Comparison of ENCODE assay signal across 23 cellular contexts in the genomic region with DNA sequence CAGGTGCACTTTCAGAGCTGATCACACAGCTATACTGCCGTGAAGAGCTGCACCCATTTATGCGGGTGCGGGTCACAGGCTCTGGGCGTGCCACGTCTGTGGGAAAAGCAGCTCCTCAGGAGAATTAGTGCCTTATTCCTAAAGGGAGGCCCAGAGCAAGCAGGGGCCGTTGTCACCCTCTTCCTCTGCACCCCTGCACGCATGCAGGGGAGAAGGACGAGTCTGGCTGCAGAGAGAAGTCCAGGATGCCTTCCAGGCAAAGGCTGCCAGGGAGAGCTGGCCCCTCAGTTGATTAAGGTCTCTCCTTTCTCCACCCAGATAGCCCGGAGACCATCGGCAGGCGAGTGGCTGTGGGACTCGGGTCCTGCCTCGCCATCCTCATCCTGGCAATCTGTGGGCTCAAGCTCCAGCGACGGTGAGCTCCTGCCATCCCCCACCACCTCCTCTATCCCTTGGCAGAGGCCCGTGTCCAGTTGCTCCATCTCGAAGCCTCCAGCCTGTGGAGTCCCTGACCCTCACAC. TPM values are rescaled to one million over a fixed set of nuclear protein-coding genes. Genes with fewer than 3 reads are reported as not detected.
DNase-seq lines count a peak whose midpoint lies in the region; ATAC-seq, FAIRE-seq and TF ChIP-seq lines count a peak whose summit lies in the region.
"Had no signal": no experiment of that assay in that cellular context is flagged by ENCODE, and none has a peak within 500 bp of the region (broad histone marks: within the 10 kb centered on the region; RNA-seq: fewer than 3 reads in every experiment).

No MANE protein-coding gene starts in this region.

- no peaks in the 10 kb centered on the region for H3K36me3 ChIP-seq in Peyer's patch
- H3K36me3 ChIP-seq: ascending aorta, colonic mucosa, vagina had no signal

- ATAC-seq in omental fat pad (ENCODE audit: low FRiP score): no peak
- ATAC-seq in GM21737 (IDR thresholded peaks at IDR 0.05; ENCODE audit: unreplicated experiment): no peak
- ATAC-seq in GM19467 (IDR thresholded peaks at IDR 0.05; ENCODE audit: unreplicated experiment): no peak
- ATAC-seq: activated CD8-positive, alpha-beta T cell treated with anti-CD3 and anti-CD28 coated beads, Interleukin-2, amount 10 ng/mL, durations not matched to agents 7 days and 5 days had no signal

- TF ChIP-seq CTCF in Peyer's patch (IDR thresholded peaks at IDR 0.05) (no peak), omental fat pad (IDR thresholded peaks at IDR 0.05) (no peak)

- FAIRE-seq in GM12891 (lab: Jason Lieb, UNC): no peak
- FAIRE-seq: HTR-8/SVneo, small intestine, TTC549 had no signal

- no peak for DNase-seq in GM12891 (ENCODE audit: insufficient read length, low spot score)
- peak in 2 of 3 donors; percentile 9 to 38 for DNase-seq in Peyer's patch
- DNase-seq in omental fat pad (ENCODE audit: low spot score): peak; percentile 5
- no peak for DNase-seq in effector CD8-positive, alpha-beta T cell (lab: John Stamatoyannopoulos, UW)
- DNase-seq: activated CD8-positive, alpha-beta T cell treated with anti-CD3 and anti-CD28 coated beads, Interleukin-2, amount 10 ng/mL, durations not matched to agents 7 days and 5 days; activated gamma-delta T cell treated with Interleukin-2 at 50 U/mL for 16 hours; colonic mucosa; GOT3; midbrain; NCI-H187 treated with DMSO at 0.1 percent for 48 hours; NCI-H510A treated with DMSO at 0.1 percent for 48 hours; occipital lobe; OCI-M1; small intestine; stimulated activated naive CD4-positive, alpha-beta T cell treated with Interleukin-2 at 50 U/mL for 16 hours had no signal

- TF ChIP-seq POLR2A in GM12891 (IDR thresholded peaks at IDR 0.05; ENCODE audit: low read depth, low read length): 0 out of 2 replicates have a peak, but pooled peaks have one; percentile 9
- TF ChIP-seq POLR2A in Peyer's patch (IDR thresholded peaks at IDR 0.05): no peak

- H3K27me3 ChIP-seq in Peyer's patch: no peaks in the 10 kb centered on the region
- H3K27me3 ChIP-seq: ascending aorta, colonic mucosa, vagina had no signal

- peaks cover 0 to 27% (median 9%) of the 10 kb centered on the region in 4 donors for H3K4me1 ChIP-seq in Peyer's patch
- H3K4me1 ChIP-seq: ascending aorta, colonic mucosa, vagina had no signal

- no peaks in the 10 kb centered on the region for H3K9me3 ChIP-seq in Peyer's patch
- H3K9me3 ChIP-seq: ascending aorta, colonic mucosa, vagina had no signal

- H3K4me3 ChIP-seq in Peyer's patch: no peak overlapping the region
- H3K4me3 ChIP-seq: ascending aorta, colonic mucosa, vagina had no signal

- H3K27ac ChIP-seq in Peyer's patch: no peak overlapping the region
- H3K27ac ChIP-seq: ascending aorta, colonic mucosa, vagina had no signal

TF ChIP-seq in GM12891, 5 proteins besides CTCF, POLR2A, EP300 and RAD21:
- TF ChIP-seq POU2F2 (IDR thresholded peaks at IDR 0.05; ENCODE audit: low read depth, low read length) (no peak), PAX5 (IDR thresholded peaks at IDR 0.05; ENCODE audit: insufficient read depth, low read length, severe bottlenecking) (no peak), SPI1 (IDR thresholded peaks at IDR 0.05; ENCODE audit: low read depth, low read length) (no peak), POLR2AphosphoS5 (IDR thresholded peaks at IDR 0.05; ENCODE audit: low read depth, low read length) (peak; percentile 67), TAF1 (IDR thresholded peaks at IDR 0.05; ENCODE audit: low read depth, low read length) (no peak)

RNA-seq across cellular contexts. Expression of a gene that starts 3.1 kb away (rescaled TPM):
- polyA plus RNA-seq in GM12891 (2012; ENCODE audit: low read depth, missing spikeins): 2.2 TPM
- total RNA-seq in Peyer's patch (1 to 10 TPM in 1 of 4 donors, under 1 TPM in 1, not detected in 2; 0.66 to 1.6 TPM), omental fat pad (not detected)
- total RNA-seq: activated CD8-positive, alpha-beta T cell treated with anti-CD3 and anti-CD28 coated beads, Interleukin-2, amount 10 ng/mL, durations not matched to agents 7 days and 5 days; ascending aorta; colonic mucosa; M059J; occipital lobe; vagina had no signal

RNA-seq across cellular contexts. Expression of a gene that starts 13.7 kb away (rescaled TPM):
- polyA plus RNA-seq in GM12891 (2012; ENCODE audit: low read depth, missing spikeins): 0.18 TPM
- total RNA-seq in Peyer's patch (1 to 10 TPM in 1 of 4 donors, not detected in 3; 1.1 TPM), omental fat pad (1 to 10 TPM in 3 of 4 donors, under 1 TPM in 1; 0.95 to 5.5 (median 2.2) TPM)
- total RNA-seq: activated CD8-positive, alpha-beta T cell treated with anti-CD3 and anti-CD28 coated beads, Interleukin-2, amount 10 ng/mL, durations not matched to agents 7 days and 5 days; ascending aorta; epithelial cell of proximal tubule; M059J; occipital lobe; vagina had no signal

RNA-seq across cellular contexts. Expression of a gene that starts 15.6 kb away (rescaled TPM):
- polyA plus RNA-seq in GM12891 (2012; ENCODE audit: low read depth, missing spikeins): 165 TPM
- 100 to 1,000 TPM in 1 of 4 donors, 10 to 100 TPM in 2, not detected in 1; 10.9 to 207 (median 15.7) TPM for total RNA-seq in Peyer's patch
- total RNA-seq in omental fat pad: 1 to 10 TPM; 1.3 to 5.8 (median 2.7) TPM
- total RNA-seq: occipital lobe had no signal

RNA-seq across cellular contexts. Expression of a gene that starts 26.3 kb away (rescaled TPM):
- polyA plus RNA-seq in GM12891 (2012; ENCODE audit: low read depth, missing spikeins): 0.13 TPM
- under 1 TPM in 1 of 4 donors, not detected in 3; 0.70 TPM for total RNA-seq in Peyer's patch
- under 1 TPM in 2 of 4 donors, not detected in 2; 0.37 to 0.79 TPM for total RNA-seq in omental fat pad
- total RNA-seq: activated CD8-positive, alpha-beta T cell treated with anti-CD3 and anti-CD28 coated beads, Interleukin-2, amount 10 ng/mL, durations not matched to agents 7 days and 5 days; ascending aorta; colonic mucosa; epithelial cell of proximal tubule; M059J; occipital lobe; vagina had no signal

RNA-seq across cellular contexts. Expression of a gene that starts 52.6 kb away (rescaled TPM):
- 0.21 TPM for polyA plus RNA-seq in GM12891 (2012; ENCODE audit: low read depth, missing spikeins)
- total RNA-seq in Peyer's patch (1 to 10 TPM in 1 of 4 donors, not detected in 3; 3.8 TPM), omental fat pad (not detected)
- total RNA-seq: ascending aorta, colonic mucosa, epithelial cell of proximal tubule, M059J, vagina had no signal
- polyA plus RNA-seq: small intestine had no signal

Comparison
In these comparisons a context has a peak if more than half of its experiments do, and no peak if none do; other contexts are left out.
1. DNase-seq: peak in Peyer's patch (2 of 3) and omental fat pad (single experiment); none in GM12891 (single experiment) and effector CD8-positive, alpha-beta T cell (single experiment).